14 cellular contexts compared by ENCODE assay signal in genomic region chr3:134367412-134367811, GRCh38. TPM values are rescaled to one million over a fixed set of nuclear protein-coding genes. Genes with fewer than 3 reads are reported as not detected.
DNase-seq lines count a peak whose midpoint lies in the region; ATAC-seq, FAIRE-seq and TF ChIP-seq lines count a peak whose summit lies in the region.
"Had no signal": no experiment of that assay in that cellular context is flagged by ENCODE, and none has a peak within 500 bp of the region (broad histone marks: within the 10 kb centered on the region; RNA-seq: fewer than 3 reads in every experiment).

No MANE protein-coding gene starts in this region.

- intact Hi-C loops in K562 (cut with micrococcal nuclease) (no loop called here), left lung (cut with DNase I) (no loop called here)

- H3K4me1 ChIP-seq in GM23248 (ENCODE audit: insufficient read depth) (peaks cover 88% of the 10 kb centered on the region), K562 (replicated peaks in 1 of 2; ENCODE audit: control insufficient read depth in 2 of 2, insufficient read depth in 2 of 2, low read length in 2 of 2) (peaks cover 0 to 7% of the 10 kb centered on the region in 2 experiments; a peak in 2 of 5 replicates), left lung (peaks cover 75 to 93% of the 10 kb centered on the region in 2 donors), stomach smooth muscle (ENCODE audit: control insufficient read depth, insufficient read depth, low read length) (peaks cover 98% of the 10 kb centered on the region)

- 0 out of 6 replicates have a peak, but pooled peaks of 1 of the 3 experiments have one; percentile 11 for TF ChIP-seq CTCF in K562 (IDR thresholded peaks at IDR 0.05 in 2 of 3, conservative IDR thresholded peaks at IDR 0.05 in 1 of 3; ENCODE audit: insufficient read depth in 2 of 3, low read depth in 1 of 3, low read length in 3 of 3)
- no peak for TF ChIP-seq CTCF in left lung (IDR thresholded peaks at IDR 0.05)

- in situ Hi-C loops in GM23248 (cut with MboI) (no loop called here), K562 (cut with MboI) (no loop called here)

- no peaks in the 10 kb centered on the region for H3K9me3 ChIP-seq in GM23248 (ENCODE audit: low read depth)
- H3K9me3 ChIP-seq in K562 (replicated peaks; ENCODE audit: control insufficient read depth, insufficient read depth, low read depth, low read length): no peaks in the 10 kb centered on the region
- no peaks in the 10 kb centered on the region for H3K9me3 ChIP-seq in left lung
- no peaks in the 10 kb centered on the region for H3K9me3 ChIP-seq in stomach smooth muscle (ENCODE audit: control insufficient read depth in 2 of 2, low read length in 2 of 2)
- H3K9me3 ChIP-seq: neutrophil had no signal

- CTCF ChIA-PET in K562 (lab: Yijun Ruan, JAX; ENCODE audit: low intra/inter-chr PET ratio): no interaction called here

- TF ChIP-seq EP300 in K562 (IDR thresholded peaks at IDR 0.05; ENCODE audit: low read length): no peak

- H3K79me2 ChIP-seq in GM23248 (ENCODE audit: insufficient read depth): peaks cover 79% of the 10 kb centered on the region
- no peaks in the 10 kb centered on the region for H3K79me2 ChIP-seq in K562 (ENCODE audit: control insufficient read depth, insufficient read depth, low read length)

- H3K9me1 ChIP-seq in K562 (ENCODE audit: control insufficient read depth, insufficient read depth, low read length): no peaks in the 10 kb centered on the region

- TF ChIP-seq RAD21 in K562 (CRISPR knock-in tag; conservative IDR thresholded peaks at IDR 0.05 in 1 of 2, IDR thresholded peaks at IDR 0.05 in 1 of 2): no peak

- H3K27ac ChIP-seq in GM23248: peak overlapping the region; percentile 99
- no peak overlapping the region for H3K27ac ChIP-seq in K562 (ENCODE audit: extremely low read depth, low read depth, low read length)
- H3K27ac ChIP-seq in left lung: peak overlapping the region; percentile 26 to 53
- H3K27ac ChIP-seq in stomach smooth muscle (ENCODE audit: low read length): peak overlapping the region; percentile 67
- H3K27ac ChIP-seq: KMS-11, neutrophil had no signal

- no peaks in the 10 kb centered on the region for H4K20me1 ChIP-seq in GM23248 (ENCODE audit: insufficient read depth)
- H4K20me1 ChIP-seq in K562 (replicated peaks; ENCODE audit: control insufficient read depth, insufficient read depth, low read length): no peaks in the 10 kb centered on the region; the same call in 1 of the 2 replicates

- H3K27me3 ChIP-seq in GM23248 (replicated peaks; ENCODE audit: insufficient read depth) (no peaks in the 10 kb centered on the region), K562 (ENCODE audit: control insufficient read depth in 2 of 2, insufficient read depth in 2 of 2, low read length in 2 of 2) (peaks cover 2 to 53% of the 10 kb centered on the region in 2 experiments; a peak in 3 of 5 replicates), left lung (peaks cover 0 to 18% of the 10 kb centered on the region in 2 donors), stomach smooth muscle (ENCODE audit: control insufficient read depth in 1 of 2, insufficient read depth in 2 of 2, low read length in 2 of 2) (no peaks in the 10 kb centered on the region)

- H3F3A ChIP-seq in GM23248 (ENCODE audit: insufficient read depth): peaks cover 92% of the 10 kb centered on the region

- no peak for FAIRE-seq in K562 (lab: Jason Lieb, UNC)

- ATAC-seq in K562 (peak; percentile 48; the same call in 2 of the 3 replicates), left lung (no peak)
- ATAC-seq: activated T-helper 17 cell treated with anti-CD3 and anti-CD28 coated beads, Interleukin-2, amount 50 U/mL, for 72 hours had no signal

- DNase-seq in GM23248 (peak; percentile 37), K562 (ENCODE audit: extremely low read depth in 1 of 4, low spot score in 3 of 4) (no peak), left lung (peak in 1 of 2 donors; percentile 61), ecto neural progenitor cell (ENCODE audit: low spot score) (no peak), SK-N-DZ (ENCODE audit: low spot score) (no peak), DMS114 treated with DMSO at 0.1 percent for 48 hours (lab: John Stamatoyannopoulos, UW; ENCODE audit: unreplicated experiment) (no peak)
- no peak for DNase-seq in activated CD4-positive, alpha-beta T cell treated with anti-CD3 and anti-CD28 coated beads for 4 hours
- DNase-seq: effector memory CD4-positive, alpha-beta T cell; NCI-H2227 treated with DMSO at 0.1 percent for 48 hours; SHP77 had no signal

- H3K36me3 ChIP-seq in GM23248 (ENCODE audit: low read depth) (peaks cover 87% of the 10 kb centered on the region), K562 (ENCODE audit: control insufficient read depth, insufficient read depth, low read length) (no peaks in the 10 kb centered on the region), left lung (peaks cover 0 to 75% of the 10 kb centered on the region in 2 donors), stomach smooth muscle (ENCODE audit: control insufficient read depth in 2 of 2, insufficient read depth in 2 of 2, low read length in 2 of 2) (peaks cover 40 to 55% of the 10 kb centered on the region in 2 donors)
- H3K36me3 ChIP-seq: neutrophil had no signal

- H2AFZ ChIP-seq in GM23248 (no peak overlapping the region), K562 (ENCODE audit: low read depth, low read length) (no peak overlapping the region)

- no TSS peak for BruUV-seq in K562 (replicated peaks; lab: Mats Ljungman, UMichigan)

- no peaks in the 10 kb centered on the region for H3K9me2 ChIP-seq in GM23248 (ENCODE audit: insufficient read depth)

- WGBS in GM23248 (ENCODE audit: low coverage in 1 of 2, low lambda C conversion rate in 2 of 2, missing lambda C conversion rate in 2 of 2), 2 experiments: 80 to 85% methylated on average over 6 to 7 of the region's 7 CpGs
- 3% methylated on average over 6 of the region's 7 CpGs for WGBS in K562 (ENCODE audit: insufficient coverage, low coverage, missing lambda C conversion rate)

- POLR2A ChIA-PET in K562 (lab: Yijun Ruan, JAX): no interaction called here

- H3K9ac ChIP-seq in GM23248: peak overlapping the region; percentile 100
- H3K9ac ChIP-seq in K562 (ENCODE audit: insufficient read depth in 1 of 2, low read depth in 2 of 2, low read length in 2 of 2): no peak overlapping the region
- H3K9ac ChIP-seq in stomach smooth muscle (ENCODE audit: low read length in 2 of 2): peak overlapping the region in 1 of 2 donors; percentile 13
- H3K9ac ChIP-seq: KMS-11 had no signal

- H3K4me3 ChIP-seq in GM23248 (no peak overlapping the region), K562 (no peak overlapping the region), left lung (no peak overlapping the region), stomach smooth muscle (ENCODE audit: low read length in 2 of 2) (peak overlapping the region in 1 of 2 donors; percentile 40)

- H3K4me2 ChIP-seq in GM23248 (ENCODE audit: unreplicated experiment): peak overlapping the region; percentile 95
- no peak overlapping the region for H3K4me2 ChIP-seq in K562 (ENCODE audit: insufficient read depth, low read length)
- H3K4me2 ChIP-seq: KMS-11 had no signal

- no peak for TF ChIP-seq POLR2A in K562 (conservative IDR thresholded peaks at IDR 0.05)

TF ChIP-seq in K562, 482 proteins besides CTCF, POLR2A, EP300 and RAD21 (continues in another document):
- TF ChIP-seq E2F6 (IDR thresholded peaks at IDR 0.05; ENCODE audit: borderline replicate concordance in 1 of 2, extremely low read depth in 1 of 2, insufficient read depth in 1 of 2, insufficient read length in 1 of 2, low read depth in 1 of 2, low read length in 1 of 2, poor library complexity in 1 of 2, severe bottlenecking in 1 of 2) (no peak), HNRNPK (IDR thresholded peaks at IDR 0.05; ENCODE audit: low read depth, low read length, poor library complexity, severe bottlenecking) (no peak), ZNF311 (CRISPR knock-in tag; IDR thresholded peaks at IDR 0.05) (no peak), TSC22D4 (tag; IDR thresholded peaks at IDR 0.05) (no peak), RBM34 (IDR thresholded peaks at IDR 0.05; ENCODE audit: borderline replicate concordance, insufficient read depth, low read length) (no peak), EP400 (IDR thresholded peaks at IDR 0.05) (no peak), MAZ (CRISPR knock-in tag; conservative IDR thresholded peaks at IDR 0.05 in 1 of 2, IDR thresholded peaks at IDR 0.05 in 1 of 2) (no peak)

RNA-seq across cellular contexts. Expression of gene AMOTL2, which starts 6.8 kb away (rescaled TPM):
- 336 and 347 TPM in 2 replicates for total RNA-seq in GM23248 (2014; rRNA removed; shearing (Covaris generic))
- polyA plus RNA-seq in GM23248 (2016; fragmentation: Nextera tagmentation; extraction: Ambion mirVana) (156 TPM in 2 replicates), K562 (2011; rRNA removed) (not detected in 2 replicates), K562 (2014; fragmentation: Illumina TruSeq; extraction: Trizol) (not detected in 2 replicates), K562 (2014; fragmentation: Nextera tagmentation; extraction: Ambion mirVana) (not detected), K562 (2014; rRNA removed) (0.12 TPM in 1 of 2 replicates, not detected in the other)
- 0.07 TPM in 1 of 2 replicates, not detected in the other for total RNA-seq in K562 (2011; cell fraction: chromatin; rRNA removed; ENCODE audit: low replicate concordance)
- total RNA-seq in K562 (2011; cell fraction: nucleolus; rRNA removed): not detected in 2 replicates
- total RNA-seq in K562 (2011; cell fraction: nucleoplasm; rRNA removed): not detected in 2 replicates
- total RNA-seq in K562 (2014; rRNA removed) (not detected in 2 replicates), K562 (2014; rRNA removed; fragmentation: Illumina TruSeq; extraction: Trizol) (not detected in 2 replicates), K562 (2015; rRNA removed; fragmentation: Illumina TruSeq; extraction: Trizol) (not detected in 2 replicates), K562 (2021) (0.31 and 0.54 TPM in 2 replicates), left lung (100 to 1,000 TPM in 1 of 2 donors, 10 to 100 TPM in 1; 69.2 to 106 TPM)
- polyA plus RNA-seq in K562 (2011; cell fraction: cytosol; rRNA removed): 0.01 TPM in 2 replicates
- 0.04 TPM in 1 of 2 replicates, not detected in the other for polyA plus RNA-seq in K562 (2011; cell fraction: nucleus; rRNA removed)
- polyA plus RNA-seq in K562 (2012): not detected in 2 replicates
- polyA minus RNA-seq in K562 (2011; rRNA and poly(A)+ RNA removed): not detected in 2 replicates
- 0.46 TPM in 1 of 2 replicates, not detected in the other for polyA minus RNA-seq in K562 (2011; cell fraction: cytosol; rRNA and poly(A)+ RNA removed)
- not detected in 2 replicates for polyA minus RNA-seq in K562 (2011; cell fraction: nucleus; rRNA and poly(A)+ RNA removed)
- 14.6 and 23.0 TPM in 2 replicates for polyA plus RNA-seq in SK-N-DZ (2014; cell fraction: cytosol; rRNA removed)
- polyA plus RNA-seq in SK-N-DZ (2014; cell fraction: nucleus; rRNA removed): 13.4 and 17.3 TPM in 2 replicates
- total RNA-seq: activated T-helper 17 cell treated with anti-CD3 and anti-CD28 coated beads, Interleukin-2, amount 50 U/mL, for 72 hours had no signal

Comparison
In these comparisons a context has a peak if more than half of its experiments do, and no peak if none do; other contexts are left out.
1. RNA of gene AMOTL2, which starts 6.8 kb away (total RNA-seq): 336 to 347 TPM in GM23248 and 69.2 to 106 TPM in left lung; 0.07 to 0.54 TPM in K562; every median in the first group is over 10 times any median in the second.